In the genomic region with DNA sequence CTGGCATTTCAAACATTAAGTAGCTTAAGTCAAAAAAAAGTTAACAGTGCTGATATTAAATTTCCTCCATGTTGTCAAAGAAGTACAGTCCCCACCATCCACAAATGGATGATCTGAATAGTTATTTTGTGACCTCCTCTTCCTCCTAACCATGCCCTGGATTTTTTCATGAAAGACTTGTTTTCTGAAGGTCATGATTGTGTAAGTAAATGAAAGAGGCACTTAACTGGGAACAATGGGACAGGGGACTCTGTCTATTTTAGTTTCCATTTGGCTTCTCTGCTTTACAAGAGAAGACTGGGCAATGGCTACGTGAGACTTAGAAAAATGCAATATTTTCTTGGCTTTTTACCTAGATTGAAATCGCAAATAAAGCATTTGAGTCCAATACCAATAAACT, we compare ENCODE assay signal across 20 cellular contexts. TPM values are rescaled to one million over a fixed set of nuclear protein-coding genes. Genes with fewer than 3 reads are reported as not detected.
"Had no signal": no experiment of that assay in that cellular context is flagged by ENCODE, and none has a peak within 500 bp of the region (broad histone marks: within the 10 kb centered on the region; RNA-seq: fewer than 3 reads in every experiment).

No MANE protein-coding gene starts in this region.

- H3K9me3 ChIP-seq: MG63, SJSA1 had no signal

- ATAC-seq: Panc1, PC-3, Right ventricle myocardium inferior, SK-N-SH treated with all-trans-retinoic acid at 6 μM for 48 hours had no signal

- DNase-seq: KBM-7, MG63, NCI-H1092, NCI-H1105 treated with DMSO at 0.1 percent for 48 hours, NCI-H1417 treated with DMSO at 0.1 percent for 48 hours, NCI-H146, NCI-H1694 treated with DMSO at 0.1 percent for 48 hours, NCI-H1930, NCI-H2081, NCI-H2107, NCI-H2227 treated with DMSO at 0.1 percent for 48 hours, NCI-H524, NCI-H526 treated with DMSO at 0.1 percent for 48 hours, NCI-H748 treated with DMSO at 0.1 percent for 48 hours, PC-3, SHP77 treated with DMSO at 0.1 percent for 48 hours had no signal

RNA-seq across cellular contexts. Expression of gene TMEM169, which starts 32.3 kb away (rescaled TPM):
- total RNA-seq: PC-3 had no signal
